10 cellular contexts compared by ENCODE assay signal in the genomic region with DNA sequence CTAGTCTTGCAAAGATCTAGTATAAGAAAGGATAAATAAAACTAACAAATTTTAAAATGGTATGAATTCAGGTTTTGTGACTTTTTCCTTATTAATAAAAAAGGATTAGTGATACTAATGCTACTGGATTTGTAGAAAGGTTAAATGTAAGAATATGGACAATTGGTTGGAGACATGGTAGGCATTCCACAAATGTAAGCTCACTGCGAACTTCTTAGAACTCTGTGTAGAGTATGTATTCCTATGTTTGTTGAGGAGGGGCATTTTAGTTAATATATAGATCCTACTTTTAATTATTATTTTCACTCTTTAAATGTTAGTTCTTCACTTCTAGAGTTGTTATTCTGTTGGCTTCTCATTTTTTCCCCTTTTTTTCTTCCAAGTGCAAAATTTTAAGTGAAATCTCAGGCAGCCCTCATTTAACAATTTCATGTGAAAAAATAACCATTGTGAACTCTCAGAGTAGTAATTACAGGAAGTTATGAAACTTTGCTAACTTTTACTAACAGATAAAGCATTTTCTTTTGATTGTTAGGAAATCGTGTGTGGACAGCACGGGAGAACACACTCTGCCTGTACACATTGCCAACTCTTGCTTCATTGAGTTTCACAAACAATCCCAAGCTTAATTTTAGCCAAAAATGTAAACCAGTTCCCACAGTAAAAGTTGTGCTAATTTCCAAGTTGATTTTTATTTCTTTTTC.
DNase-seq lines count a peak whose midpoint lies in the region; ATAC-seq and TF ChIP-seq lines count a peak whose summit lies in the region.
"Had no signal": no experiment of that assay in that cellular context is flagged by ENCODE, and none has a peak within 500 bp of the region (broad histone marks: within the 10 kb centered on the region; RNA-seq: fewer than 3 reads in every experiment).

No MANE protein-coding gene starts in this region.

- H3K9ac ChIP-seq in HCT116 (ENCODE audit: low read length) (no peak overlapping the region), smooth muscle cell (ENCODE audit: low read depth) (peak overlapping the region; percentile 50)

- H3K9me2 ChIP-seq in HCT116 (ENCODE audit: insufficient read depth), result no peaks in the 10 kb centered on the region

- RAD21 ChIA-PET in HCT116 (lab: Charles Lee; ENCODE audit: low non-redundant PET in 1 of 2, low total read pairs in 2 of 2, uncharacterized antibody in 2 of 2, unreplicated experiment in 2 of 2), result no interaction called here

- H3K4me1 ChIP-seq in HCT116 (ENCODE audit: control insufficient read depth in 1 of 2, insufficient read depth in 2 of 2, low read length in 2 of 2), result peaks cover 7 to 26% of the 10 kb centered on the region in 2 experiments
- peaks cover 4% of the 10 kb centered on the region for H3K4me1 ChIP-seq in right cardiac atrium (ENCODE audit: control insufficient read depth, insufficient read depth, low read length)
- H3K4me1 ChIP-seq in smooth muscle cell (ENCODE audit: low read depth), result peaks cover 49% of the 10 kb centered on the region

- intact Hi-C loops in HCT116 (cut with micrococcal nuclease) (no loop called here), right cardiac atrium (cut with DNase I) (loop anchor here in 2 of 4 donors (10.0 kb wide), 1 partner anchor 59 kb away; no protein-coding TSS in a partner anchor)

- CTCF ChIA-PET in HCT116 (lab: Charles Lee), result no interaction called here

- H2AFZ ChIP-seq in HCT116 (ENCODE audit: low read depth, low read length, poor library complexity, severe bottlenecking) (peak overlapping the region; percentile 46), smooth muscle cell (ENCODE audit: low read depth) (no peak overlapping the region)

- DNase-seq in HCT116 (ENCODE audit: low read depth, low spot score), result no peak
- DNase-seq in astrocyte of the cerebellum (ENCODE audit: low read depth), result peak; percentile 68
- no peak for DNase-seq in right cardiac atrium
- DNase-seq in smooth muscle cell (lab: John Stamatoyannopoulos, UW; ENCODE audit: unreplicated experiment), result no peak
- no peak for DNase-seq in NCI-H510A (lab: John Stamatoyannopoulos, UW)
- DNase-seq in CD1c-positive myeloid dendritic cell (ENCODE audit: extremely low spot score), result no peak
- DNase-seq: activated CD4-positive, CD25-positive, alpha-beta regulatory T cell treated with anti-CD3 and anti-CD28 coated beads, Interleukin-2, amount 50 U/mL, for 72 hours; Kasumi-1 had no signal

- ATAC-seq in HCT116 (no peak), right cardiac atrium (peak; percentile 88 to 91), GM18909 (IDR thresholded peaks at IDR 0.05; ENCODE audit: poor library complexity, unreplicated experiment) (no peak), GM19463 (IDR thresholded peaks at IDR 0.05; ENCODE audit: unreplicated experiment) (no peak)

- in situ Hi-C loops in astrocyte of the cerebellum (cut with HindIII; ENCODE audit: low sequenced_read_pairs), result no loop called here

- H3K36me3 ChIP-seq in HCT116 (ENCODE audit: control insufficient read depth in 1 of 2, insufficient read depth in 2 of 2, low read length in 2 of 2) (no peaks in the 10 kb centered on the region), smooth muscle cell (ENCODE audit: low read depth) (peaks cover 8% of the 10 kb centered on the region)

- TF ChIP-seq POLR2A in HCT116 (IDR thresholded peaks at IDR 0.05; ENCODE audit: borderline replicate concordance, extremely low read depth, insufficient read depth, insufficient read length), result no peak

- peaks cover 22% of the 10 kb centered on the region for H3F3A ChIP-seq in smooth muscle cell (ENCODE audit: low read depth)

- H3K9me3 ChIP-seq in HCT116 (ENCODE audit: control insufficient read depth in 1 of 2, insufficient read depth in 1 of 2, low read depth in 1 of 2, low read length in 2 of 2) (no peaks in the 10 kb centered on the region), right cardiac atrium (ENCODE audit: control insufficient read depth, low read length) (no peaks in the 10 kb centered on the region), smooth muscle cell (replicated peaks; ENCODE audit: low read depth) (no peaks in the 10 kb centered on the region)

- no peak for TF ChIP-seq RAD21 in HCT116 (IDR thresholded peaks at IDR 0.05; ENCODE audit: low read depth)

- H3K27me3 ChIP-seq in HCT116 (ENCODE audit: insufficient read depth, low read length) (no peaks in the 10 kb centered on the region), right cardiac atrium (ENCODE audit: control insufficient read depth, insufficient read depth) (no peaks in the 10 kb centered on the region), smooth muscle cell (ENCODE audit: low read depth) (no peaks in the 10 kb centered on the region)

- H3K4me3 ChIP-seq in HCT116 (replicated peaks in 1 of 2; ENCODE audit: low read depth in 1 of 2, low read length in 2 of 2) (no peak overlapping the region), astrocyte of the cerebellum (ENCODE audit: low read depth, low read length) (no peak overlapping the region), right cardiac atrium (ENCODE audit: low read length) (no peak overlapping the region), smooth muscle cell (peak overlapping the region; percentile 11)

- H4K20me1 ChIP-seq in HCT116 (ENCODE audit: insufficient read depth) (no peaks in the 10 kb centered on the region), smooth muscle cell (ENCODE audit: low read depth) (no peaks in the 10 kb centered on the region)

- 40% methylated on average over 3 of the region's 3 CpGs for WGBS in right cardiac atrium
- WGBS in smooth muscle cell (ENCODE audit: low lambda C conversion rate), result 29% methylated on average over 3 of the region's 3 CpGs

- POLR2A ChIA-PET in HCT116 (lab: Charles Lee), result no interaction called here

- H3K4me2 ChIP-seq in HCT116 (ENCODE audit: low read length) (peak overlapping the region; percentile 45), smooth muscle cell (peak overlapping the region; percentile 81)

- H3K27ac ChIP-seq in HCT116 (ENCODE audit: low read depth, low read length) (no peak overlapping the region; the same call in 1 of the 2 replicates), right cardiac atrium (ENCODE audit: low read length) (peak overlapping the region; percentile 75), smooth muscle cell (ENCODE audit: low read depth) (peak overlapping the region; percentile 96)

- BruUV-seq in HCT116 (replicated peaks; lab: Mats Ljungman, UMichigan), result no TSS peak

- no peaks in the 10 kb centered on the region for H3K79me2 ChIP-seq in HCT116 (ENCODE audit: insufficient read depth, low read length)
- peaks cover 29% of the 10 kb centered on the region for H3K79me2 ChIP-seq in smooth muscle cell (ENCODE audit: low read depth)

- TF ChIP-seq CTCF in HCT116 (IDR thresholded peaks at IDR 0.05 in 2 of 3, conservative IDR thresholded peaks at IDR 0.05 in 1 of 3; ENCODE audit: borderline replicate concordance in 1 of 3, insufficient read depth in 1 of 3, low read depth in 2 of 3, low read length in 2 of 3) (no peak), astrocyte of the cerebellum (IDR thresholded peaks at IDR 0.05; ENCODE audit: low read depth, low read length, missing control alignments) (no peak), smooth muscle cell (IDR thresholded peaks at IDR 0.05; ENCODE audit: borderline replicate concordance, insufficient read depth, poor library complexity, severe bottlenecking) (no peak)

TF ChIP-seq in HCT116, 20 proteins besides CTCF, POLR2A, EP300 and RAD21:
- TF ChIP-seq EGR1 (IDR thresholded peaks at IDR 0.05; ENCODE audit: low read depth) (no peak), CEBPB (IDR thresholded peaks at IDR 0.05; ENCODE audit: low read depth) (no peak; the same call in 1 of the 2 replicates), ELF1 (IDR thresholded peaks at IDR 0.05; ENCODE audit: borderline replicate concordance, low read depth) (no peak), TCF7L2 (IDR thresholded peaks at IDR 0.05; ENCODE audit: borderline replicate concordance, extremely low read depth, insufficient read depth, insufficient read length) (no peak), EZH2 (IDR thresholded peaks at IDR 0.05) (no peak), ZNF274 (IDR thresholded peaks at IDR 0.05; ENCODE audit: low read depth, low read length) (no peak)
- TF ChIP-seq, protein P1, sequence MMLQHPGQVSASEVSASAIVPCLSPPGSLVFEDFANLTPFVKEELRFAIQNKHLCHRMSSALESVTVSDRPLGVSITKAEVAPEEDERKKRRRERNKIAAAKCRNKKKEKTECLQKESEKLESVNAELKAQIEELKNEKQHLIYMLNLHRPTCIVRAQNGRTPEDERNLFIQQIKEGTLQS (IDR thresholded peaks at IDR 0.05), result no peak

Comparison
In these comparisons a context has a peak if more than half of its experiments do, and no peak if none do; other contexts are left out.
1. ATAC-seq: peak in right cardiac atrium (2 of 2); none in HCT116 (single experiment), GM18909 (single experiment) and GM19463 (single experiment).